In the genomic region with DNA sequence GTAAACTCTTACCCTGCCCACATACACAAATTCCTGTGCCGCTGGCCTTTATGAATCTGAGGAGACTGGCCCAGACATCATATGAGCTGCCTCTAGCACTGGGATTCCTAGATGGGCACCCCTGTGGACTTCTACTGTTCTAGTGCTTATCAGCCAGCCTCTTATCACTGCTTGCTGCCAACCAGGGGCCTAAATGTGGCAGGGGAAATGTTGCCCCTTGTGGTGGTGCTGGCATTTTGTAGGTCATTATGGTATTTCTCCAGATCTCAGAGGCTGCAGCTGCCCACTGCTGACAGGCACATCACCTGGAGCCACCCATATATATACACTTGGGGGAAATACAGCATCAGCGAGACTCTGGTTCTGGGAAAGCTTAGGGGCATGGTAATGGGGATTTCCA, we compare ENCODE assay signal across 8 cellular contexts. TPM values are rescaled to one million over a fixed set of nuclear protein-coding genes. Genes with fewer than 3 reads are reported as not detected.
A peak's percentile ranks its signal among the peaks of the same experiment; 100 is the strongest.
DNase-seq lines count a peak whose midpoint lies in the region; ATAC-seq and TF ChIP-seq lines count a peak whose summit lies in the region.

No MANE protein-coding gene starts in this region.

- no peak overlapping the region for H3K27ac Mint-ChIP-seq in Calu3 (ENCODE audit: unreplicated experiment)
- H3K27ac Mint-ChIP-seq in GM23338: no peak overlapping the region

- TF ChIP-seq CTCF in Calu3 (IDR thresholded peaks at IDR 0.05; ENCODE audit: unreplicated experiment) (peak; percentile 32), GM23338 (conservative IDR thresholded peaks at IDR 0.05; ENCODE audit: low read depth in 2 of 2) (peak; percentile 55 to 58)

- no peak overlapping the region for H3K27ac ChIP-seq in GM23338 (ENCODE audit: low read depth)

- H3K4me1 ChIP-seq in GM23338 (ENCODE audit: insufficient read depth): peaks cover 10% of the 10 kb centered on the region

- CTCF ChIA-PET in Calu3 (lab: Charles Lee): no interaction called here

- H3K36me3 Mint-ChIP-seq in Calu3 (ENCODE audit: insufficient read depth, unreplicated experiment) (peaks cover 9% of the 10 kb centered on the region), GM23338 (ENCODE audit: low read depth) (peaks cover 10% of the 10 kb centered on the region)

- H3K4me3 Mint-ChIP-seq in Calu3 (ENCODE audit: low read depth, unreplicated experiment): no peak overlapping the region
- H3K4me3 Mint-ChIP-seq in GM23338: no peak overlapping the region

- no peaks in the 10 kb centered on the region for H3K9me3 Mint-ChIP-seq in Calu3 (ENCODE audit: low read depth, unreplicated experiment)
- H3K9me3 Mint-ChIP-seq in GM23338: no peaks in the 10 kb centered on the region

- no peaks in the 10 kb centered on the region for H3K9me2 ChIP-seq in GM23338 (ENCODE audit: insufficient read depth)

- intact Hi-C loops in Calu3 (cut with micrococcal nuclease; ENCODE audit: unreplicated experiment) (no loop called here), left colon (cut with DNase I, micrococcal nuclease) (loop anchor here in 1 of 2 donors (10.0 kb wide), 1 partner anchor 153 kb away; no protein-coding TSS in a partner anchor)

- no peaks in the 10 kb centered on the region for H4K20me1 ChIP-seq in GM23338 (replicated peaks; ENCODE audit: insufficient read depth)

- no peaks in the 10 kb centered on the region for H3K27me3 ChIP-seq in GM23338 (ENCODE audit: insufficient read depth)

- H3K4me1 Mint-ChIP-seq in Calu3 (ENCODE audit: low read depth, unreplicated experiment): peaks cover 6% of the 10 kb centered on the region
- H3K4me1 Mint-ChIP-seq in GM23338: peaks cover 23% of the 10 kb centered on the region

- no TSS peak for BruUV-seq in Calu3 (replicated peaks; lab: Mats Ljungman, UMichigan)

- no peaks in the 10 kb centered on the region for H3K79me2 ChIP-seq in GM23338 (replicated peaks; ENCODE audit: insufficient read depth)

- no peaks in the 10 kb centered on the region for H3K36me3 ChIP-seq in GM23338 (ENCODE audit: insufficient read depth)

- H3K4me3 ChIP-seq in GM23338: no peak overlapping the region

- no peak overlapping the region for H2AFZ ChIP-seq in GM23338

- H3K4me2 ChIP-seq in GM23338: no peak overlapping the region

- H3F3A ChIP-seq in GM23338 (replicated peaks; ENCODE audit: low read depth): no peaks in the 10 kb centered on the region

- ATAC-seq in GM23338: peak; percentile 92
- peak; percentile 20 for ATAC-seq in left colon
- no peak for ATAC-seq in HG02938 (IDR thresholded peaks at IDR 0.05; ENCODE audit: unreplicated experiment)
- ATAC-seq in GM18873 (IDR thresholded peaks at IDR 0.05; ENCODE audit: low FRiP score, unreplicated experiment): no peak

- H3K27me3 Mint-ChIP-seq in Calu3 (ENCODE audit: unreplicated experiment) (no peaks in the 10 kb centered on the region), GM23338 (ENCODE audit: insufficient read depth, low read depth, poor library complexity) (peaks cover 3% of the 10 kb centered on the region)

- DNase-seq in Calu3 (peak; percentile 29), GM23338 (ENCODE audit: low spot score) (peak; percentile 58), SW480 (ENCODE audit: low spot score) (peak; percentile 37), left colon (no peak), foreskin melanocyte (no peak), middle frontal gyrus (ENCODE audit: extremely low spot score, low spot score) (no peak)

TF ChIP-seq in GM23338, 12 proteins besides CTCF, POLR2A, EP300 and RAD21 (continues in another document):
- TF ChIP-seq CREB1 (CRISPR knock-in tag; IDR thresholded peaks at IDR 0.05; ENCODE audit: low read depth) (no peak), EZH2phosphoT487 (IDR thresholded peaks at IDR 0.05; ENCODE audit: unreplicated experiment) (no peak)
- TF ChIP-seq, protein P1, sequence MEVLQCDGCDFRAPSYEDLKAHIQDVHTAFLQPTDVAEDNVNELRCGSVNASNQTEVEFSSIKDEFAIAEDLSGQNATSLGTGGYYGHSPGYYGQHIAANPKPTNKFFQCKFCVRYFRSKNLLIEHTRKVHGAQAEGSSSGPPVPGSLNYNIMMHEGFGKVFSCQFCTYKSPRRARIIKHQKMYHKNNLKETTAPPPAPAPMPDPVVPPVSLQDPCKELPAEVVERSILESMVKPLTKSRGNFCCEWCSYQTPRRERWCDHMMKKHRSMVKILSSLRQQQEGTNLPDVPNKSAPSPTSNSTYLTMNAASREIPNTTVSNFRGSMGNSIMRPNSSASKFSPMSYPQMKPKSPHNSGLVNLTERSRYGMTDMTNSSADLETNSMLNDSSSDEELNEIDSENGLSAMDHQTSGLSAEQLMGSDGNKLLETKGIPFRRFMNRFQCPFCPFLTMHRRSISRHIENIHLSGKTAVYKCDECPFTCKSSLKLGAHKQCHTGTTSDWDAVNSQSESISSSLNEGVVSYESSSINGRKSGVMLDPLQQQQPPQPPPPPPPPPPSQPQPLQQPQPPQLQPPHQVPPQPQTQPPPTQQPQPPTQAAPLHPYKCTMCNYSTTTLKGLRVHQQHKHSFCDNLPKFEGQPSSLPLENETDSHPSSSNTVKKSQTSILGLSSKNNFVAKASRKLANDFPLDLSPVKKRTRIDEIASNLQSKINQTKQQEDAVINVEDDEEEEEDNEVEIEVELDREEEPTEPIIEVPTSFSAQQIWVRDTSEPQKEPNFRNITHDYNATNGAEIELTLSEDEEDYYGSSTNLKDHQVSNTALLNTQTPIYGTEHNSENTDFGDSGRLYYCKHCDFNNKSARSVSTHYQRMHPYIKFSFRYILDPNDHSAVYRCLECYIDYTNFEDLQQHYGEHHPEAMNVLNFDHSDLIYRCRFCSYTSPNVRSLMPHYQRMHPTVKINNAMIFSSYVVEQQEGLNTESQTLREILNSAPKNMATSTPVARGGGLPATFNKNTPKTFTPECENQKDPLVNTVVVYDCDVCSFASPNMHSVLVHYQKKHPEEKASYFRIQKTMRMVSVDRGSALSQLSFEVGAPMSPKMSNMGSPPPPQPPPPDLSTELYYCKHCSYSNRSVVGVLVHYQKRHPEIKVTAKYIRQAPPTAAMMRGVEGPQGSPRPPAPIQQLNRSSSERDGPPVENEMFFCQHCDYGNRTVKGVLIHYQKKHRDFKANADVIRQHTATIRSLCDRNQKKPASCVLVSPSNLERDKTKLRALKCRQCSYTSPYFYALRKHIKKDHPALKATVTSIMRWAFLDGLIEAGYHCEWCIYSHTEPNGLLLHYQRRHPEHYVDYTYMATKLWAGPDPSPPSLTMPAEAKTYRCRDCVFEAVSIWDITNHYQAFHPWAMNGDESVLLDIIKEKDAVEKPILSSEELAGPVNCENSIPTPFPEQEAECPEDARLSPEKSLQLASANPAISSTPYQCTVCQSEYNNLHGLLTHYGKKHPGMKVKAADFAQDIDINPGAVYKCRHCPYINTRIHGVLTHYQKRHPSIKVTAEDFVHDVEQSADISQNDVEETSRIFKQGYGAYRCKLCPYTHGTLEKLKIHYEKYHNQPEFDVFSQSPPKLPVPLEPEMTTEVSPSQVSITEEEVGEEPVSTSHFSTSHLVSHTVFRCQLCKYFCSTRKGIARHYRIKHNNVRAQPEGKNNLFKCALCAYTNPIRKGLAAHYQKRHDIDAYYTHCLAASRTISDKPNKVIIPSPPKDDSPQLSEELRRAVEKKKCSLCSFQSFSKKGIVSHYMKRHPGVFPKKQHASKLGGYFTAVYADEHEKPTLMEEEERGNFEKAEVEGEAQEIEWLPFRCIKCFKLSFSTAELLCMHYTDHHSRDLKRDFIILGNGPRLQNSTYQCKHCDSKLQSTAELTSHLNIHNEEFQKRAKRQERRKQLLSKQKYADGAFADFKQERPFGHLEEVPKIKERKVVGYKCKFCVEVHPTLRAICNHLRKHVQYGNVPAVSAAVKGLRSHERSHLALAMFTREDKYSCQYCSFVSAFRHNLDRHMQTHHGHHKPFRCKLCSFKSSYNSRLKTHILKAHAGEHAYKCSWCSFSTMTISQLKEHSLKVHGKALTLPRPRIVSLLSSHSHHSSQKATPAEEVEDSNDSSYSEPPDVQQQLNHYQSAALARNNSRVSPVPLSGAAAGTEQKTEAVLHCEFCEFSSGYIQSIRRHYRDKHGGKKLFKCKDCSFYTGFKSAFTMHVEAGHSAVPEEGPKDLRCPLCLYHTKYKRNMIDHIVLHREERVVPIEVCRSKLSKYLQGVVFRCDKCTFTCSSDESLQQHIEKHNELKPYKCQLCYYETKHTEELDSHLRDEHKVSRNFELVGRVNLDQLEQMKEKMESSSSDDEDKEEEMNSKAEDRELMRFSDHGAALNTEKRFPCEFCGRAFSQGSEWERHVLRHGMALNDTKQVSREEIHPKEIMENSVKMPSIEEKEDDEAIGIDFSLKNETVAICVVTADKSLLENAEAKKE (CRISPR knock-in tag; IDR thresholded peaks at IDR 0.05): no peak
- TF ChIP-seq, protein P2, sequence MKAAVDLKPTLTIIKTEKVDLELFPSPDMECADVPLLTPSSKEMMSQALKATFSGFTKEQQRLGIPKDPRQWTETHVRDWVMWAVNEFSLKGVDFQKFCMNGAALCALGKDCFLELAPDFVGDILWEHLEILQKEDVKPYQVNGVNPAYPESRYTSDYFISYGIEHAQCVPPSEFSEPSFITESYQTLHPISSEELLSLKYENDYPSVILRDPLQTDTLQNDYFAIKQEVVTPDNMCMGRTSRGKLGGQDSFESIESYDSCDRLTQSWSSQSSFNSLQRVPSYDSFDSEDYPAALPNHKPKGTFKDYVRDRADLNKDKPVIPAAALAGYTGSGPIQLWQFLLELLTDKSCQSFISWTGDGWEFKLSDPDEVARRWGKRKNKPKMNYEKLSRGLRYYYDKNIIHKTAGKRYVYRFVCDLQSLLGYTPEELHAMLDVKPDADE (IDR thresholded peaks at IDR 0.05): no peak

RNA-seq across cellular contexts. Expression of a gene that starts 5.4 kb away (rescaled TPM):
- total RNA-seq in Calu3 (2022) (10.2 and 11.6 TPM in 2 replicates), left colon (1 to 10 TPM; 3.4 to 5.6 TPM)
- total RNA-seq in GM23338 (2014; rRNA removed; shearing (Covaris generic)): 8.3 and 8.8 TPM in 2 replicates
- 10.1 and 13.0 TPM in 2 replicates for polyA plus RNA-seq in GM23338 (2016; fragmentation: Nextera tagmentation; extraction: Ambion mirVana)

RNA-seq across cellular contexts. Expression of a gene that starts 41.7 kb away (rescaled TPM):
- total RNA-seq in Calu3 (2022): 0.73 and 1.0 TPM in 2 replicates
- total RNA-seq in GM23338 (2014; rRNA removed; shearing (Covaris generic)): 0.04 and 1.3 TPM in 2 replicates
- 0.64 and 1.1 TPM in 2 replicates for polyA plus RNA-seq in GM23338 (2016; fragmentation: Nextera tagmentation; extraction: Ambion mirVana)
- total RNA-seq in left colon: 100 to 1,000 TPM; 159 to 328 TPM

Comparison
In these comparisons a context has a peak if more than half of its experiments do, and no peak if none do; other contexts are left out.
1. DNase-seq: peak in Calu3 (single experiment), GM23338 (single experiment) and SW480 (single experiment); none in left colon (0 of 2), foreskin melanocyte (single experiment) and middle frontal gyrus (single experiment).
2. ATAC-seq: peak in GM23338 (single experiment) and left colon (single experiment); none in HG02938 (single experiment) and GM18873 (single experiment).
3. RNA of a gene that starts 41.7 kb away (total RNA-seq): 159 to 328 TPM in left colon; 0.04 to 1.3 TPM in GM23338 and 0.73 to 1.0 TPM in Calu3; every median in the first group is over 10 times any median in the second.